In the genomic region with DNA sequence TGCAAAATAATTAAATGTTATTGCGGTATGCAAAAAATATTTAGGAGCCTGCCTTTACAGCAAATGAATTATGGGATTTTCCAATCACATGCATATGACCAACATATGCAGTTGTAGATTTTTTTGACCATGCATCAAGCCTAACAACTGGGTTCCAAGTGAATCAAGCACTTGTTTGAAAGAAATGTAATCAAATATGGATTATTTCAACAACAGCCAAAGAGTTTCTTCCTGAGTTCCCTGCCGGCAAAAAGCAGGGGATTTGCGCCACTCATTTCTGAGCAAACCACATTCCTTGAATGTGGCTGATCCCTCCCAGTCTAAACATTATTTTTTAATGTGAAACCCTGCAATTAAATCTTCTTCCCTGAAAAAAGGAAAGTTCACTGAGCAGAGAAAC, we compare ENCODE assay signal across 18 cellular contexts.
DNase-seq lines count a peak whose midpoint lies in the region; ATAC-seq, FAIRE-seq and TF ChIP-seq lines count a peak whose summit lies in the region.
"Had no signal": no experiment of that assay in that cellular context is flagged by ENCODE, and none has a peak within 500 bp of the region (broad histone marks: within the 10 kb centered on the region; RNA-seq: fewer than 3 reads in every experiment).

No MANE protein-coding gene starts in this region.

- no peak overlapping the region for H3K23ac ChIP-seq in H9 (ENCODE audit: insufficient read length, low read depth, low read length)

- H4K91ac ChIP-seq in H9 (ENCODE audit: insufficient read length, low read depth, low read length) = no peak overlapping the region

- H3K4me3 Mint-ChIP-seq in astrocyte (ENCODE audit: unreplicated experiment) = peak overlapping the region; percentile 3
- H3K4me3 Mint-ChIP-seq in neural progenitor cell = no peak overlapping the region
- H3K4me3 Mint-ChIP-seq in endothelial cell (ENCODE audit: unreplicated experiment) = no peak overlapping the region
- no peak overlapping the region for H3K4me3 Mint-ChIP-seq in H9
- H3K4me3 Mint-ChIP-seq: CD8-positive, alpha-beta T cell; HFFc6 had no signal

- H3K79me1 ChIP-seq in H9 (ENCODE audit: insufficient read depth, low read depth, low read length, poor library complexity, severe bottlenecking) = no peaks in the 10 kb centered on the region

- H3K18ac ChIP-seq in H9 (ENCODE audit: insufficient read length, low read depth, low read length) = no peak overlapping the region

- no peak overlapping the region for H3K14ac ChIP-seq in H9 (ENCODE audit: insufficient read depth, low read length)

- H2BK5ac ChIP-seq in H9 (ENCODE audit: insufficient read length, low read length) = no peak overlapping the region

- no peak overlapping the region for H2AK5ac ChIP-seq in H9 (ENCODE audit: insufficient read length, low read length)

- peaks cover 2% of the 10 kb centered on the region for H3K36me3 Mint-ChIP-seq in astrocyte (ENCODE audit: low read depth, unreplicated experiment)
- peaks cover 2% of the 10 kb centered on the region for H3K36me3 Mint-ChIP-seq in neural progenitor cell
- H3K36me3 Mint-ChIP-seq in endothelial cell (ENCODE audit: low read depth, unreplicated experiment) = peaks cover 3% of the 10 kb centered on the region
- peaks cover 11 to 29% (median 12%) of the 10 kb centered on the region in 3 experiments for H3K36me3 Mint-ChIP-seq in H9 (ENCODE audit: insufficient read depth in 1 of 3, low read depth in 3 of 3)
- H3K36me3 Mint-ChIP-seq: CD8-positive, alpha-beta T cell had no signal

- H2BK12ac ChIP-seq in H9 (ENCODE audit: insufficient read length, low read depth, low read length) = no peak overlapping the region

- H3K27me3 ChIP-seq in astrocyte (ENCODE audit: insufficient read depth, low read length) (no peaks in the 10 kb centered on the region), hepatocyte (no peaks in the 10 kb centered on the region), neural progenitor cell (no peaks in the 10 kb centered on the region), H9 (ENCODE audit: insufficient read depth, low read length) (no peaks in the 10 kb centered on the region)
- H3K27me3 ChIP-seq: BLaER1 treated with 17β-estradiol and CSF1 and Interleukin-3, amounts not matched to agents 10 nM and 100 nM had no signal

- no peak overlapping the region for H2BK120ac ChIP-seq in H9 (ENCODE audit: low read depth, low read length, poor library complexity, severe bottlenecking)

- no peak overlapping the region for H3K9ac ChIP-seq in astrocyte (ENCODE audit: low read length)
- H3K9ac ChIP-seq in neural progenitor cell = no peak overlapping the region
- no peak overlapping the region for H3K9ac ChIP-seq in H9 (ENCODE audit: extremely low read depth, insufficient read length, low read length)
- H3K9ac ChIP-seq: BLaER1 treated with 17β-estradiol and CSF1 and Interleukin-3, amounts not matched to agents 10 nM and 100 nM had no signal

- no peaks in the 10 kb centered on the region for H4K20me1 ChIP-seq in astrocyte (ENCODE audit: insufficient read depth, low read length)
- no peaks in the 10 kb centered on the region for H4K20me1 ChIP-seq in hepatocyte (ENCODE audit: insufficient read depth, poor library complexity, severe bottlenecking)
- no peaks in the 10 kb centered on the region for H4K20me1 ChIP-seq in neural progenitor cell (ENCODE audit: low read depth)
- H4K20me1 ChIP-seq in H9 (ENCODE audit: control insufficient read depth, insufficient read depth, insufficient read length) = no peaks in the 10 kb centered on the region
- H4K20me1 ChIP-seq: BLaER1 treated with 17β-estradiol and CSF1 and Interleukin-3, amounts not matched to agents 10 nM and 100 nM had no signal

- peak; percentile 30 for FAIRE-seq in GM12892 (lab: Jason Lieb, UNC)
- FAIRE-seq in astrocyte (lab: Jason Lieb, UNC) = no peak
- FAIRE-seq: GM12878, H54 had no signal

- H3K27ac Mint-ChIP-seq in astrocyte (ENCODE audit: unreplicated experiment) (no peak overlapping the region), neural progenitor cell (peak overlapping the region; percentile 92), endothelial cell (ENCODE audit: unreplicated experiment) (no peak overlapping the region), H9 (no peak overlapping the region)
- H3K27ac Mint-ChIP-seq: CD8-positive, alpha-beta T cell; HFFc6 had no signal

- no peak overlapping the region for H3K4me2 ChIP-seq in astrocyte (ENCODE audit: low read length)
- H3K4me2 ChIP-seq in hepatocyte = peak overlapping the region; percentile 11
- H3K4me2 ChIP-seq in neural progenitor cell = peak overlapping the region; percentile 18
- no peak overlapping the region for H3K4me2 ChIP-seq in H9 (ENCODE audit: insufficient read depth, insufficient read length, low read length)
- H3K4me2 ChIP-seq: BLaER1 treated with 17β-estradiol and CSF1 and Interleukin-3, amounts not matched to agents 10 nM and 100 nM had no signal

- H3K36me3 ChIP-seq in astrocyte (ENCODE audit: insufficient read depth, low read length) (no peaks in the 10 kb centered on the region), hepatocyte (replicated peaks; ENCODE audit: insufficient read depth, low read depth) (no peaks in the 10 kb centered on the region), neural progenitor cell (no peaks in the 10 kb centered on the region)
- H3K36me3 ChIP-seq: BLaER1 treated with 17β-estradiol and CSF1 and Interleukin-3, amounts not matched to agents 10 nM and 100 nM had no signal

- H3K4me3 ChIP-seq in astrocyte (ENCODE audit: insufficient read depth, low read depth, low read length) = no peak overlapping the region
- H3K4me3 ChIP-seq in hepatocyte = no peak overlapping the region
- H3K4me3 ChIP-seq in neural progenitor cell = no peak overlapping the region
- H3K4me3 ChIP-seq: BLaER1 treated with 17β-estradiol and CSF1 and Interleukin-3, amounts not matched to agents 10 nM and 100 nM; GM12878 had no signal

- ATAC-seq in HG02678 (IDR thresholded peaks at IDR 0.05; ENCODE audit: unreplicated experiment) = no peak
- ATAC-seq: CD8-positive, alpha-beta T cell; GM12878; HCT116 had no signal

- TF ChIP-seq CTCF in astrocyte (IDR thresholded peaks at IDR 0.05; ENCODE audit: insufficient read depth, low read depth, low read length) (no peak), hepatocyte (IDR thresholded peaks at IDR 0.05; ENCODE audit: poor library complexity) (no peak), neural progenitor cell (IDR thresholded peaks at IDR 0.05) (no peak), endothelial cell (IDR thresholded peaks at IDR 0.05; ENCODE audit: unreplicated experiment) (no peak), H9 (conservative IDR thresholded peaks at IDR 0.05) (no peak)

- H3K27ac ChIP-seq in astrocyte (ENCODE audit: low read depth, low read length) (no peak overlapping the region), hepatocyte (no peak overlapping the region), neural progenitor cell (no peak overlapping the region), H9 (ENCODE audit: insufficient read length, low read depth, low read length) (no peak overlapping the region)
- H3K27ac ChIP-seq: BLaER1 treated with 17β-estradiol and CSF1 and Interleukin-3, amounts not matched to agents 10 nM and 100 nM had no signal

- no peak overlapping the region for H2BK15ac ChIP-seq in H9 (ENCODE audit: low read depth, low read length)

- DNase-seq in GM12892 (ENCODE audit: insufficient read length) = no peak
- no peak for DNase-seq in astrocyte (ENCODE audit: low read depth)
- no peak for DNase-seq in hepatocyte (ENCODE audit: low spot score)
- DNase-seq in neural progenitor cell (ENCODE audit: low spot score) = no peak
- DNase-seq in endothelial cell (ENCODE audit: low spot score) = no peak
- DNase-seq in H9 = no peak
- no peak for DNase-seq in DMS53 (lab: John Stamatoyannopoulos, UW)
- DNase-seq: 8988T; Calu3; CD8-positive, alpha-beta T cell; DND-41; EL; HFFc6 had no signal

- H4K5ac ChIP-seq in H9 (ENCODE audit: insufficient read length, low read depth, low read length) = no peak overlapping the region

- peaks cover 1% of the 10 kb centered on the region for H3K4me1 Mint-ChIP-seq in astrocyte (ENCODE audit: low read depth, unreplicated experiment)
- H3K4me1 Mint-ChIP-seq in neural progenitor cell = peaks cover 43% of the 10 kb centered on the region
- H3K4me1 Mint-ChIP-seq in endothelial cell (ENCODE audit: unreplicated experiment) = no peaks in the 10 kb centered on the region
- H3K4me1 Mint-ChIP-seq in H9 = peaks cover 16% of the 10 kb centered on the region in 2 experiments

- no peak overlapping the region for H2BK20ac ChIP-seq in H9 (ENCODE audit: low read depth, low read length, poor library complexity, severe bottlenecking)

- no peak for TF ChIP-seq POLR2A in GM12892 (IDR thresholded peaks at IDR 0.05; ENCODE audit: low read depth, low read length)

- no peaks in the 10 kb centered on the region for H3K9me2 ChIP-seq in hepatocyte (replicated peaks; ENCODE audit: insufficient read depth)

- H3K79me2 ChIP-seq in astrocyte (ENCODE audit: insufficient read depth, low read length) (no peaks in the 10 kb centered on the region), hepatocyte (no peaks in the 10 kb centered on the region), neural progenitor cell (ENCODE audit: low read depth) (no peaks in the 10 kb centered on the region), H9 (ENCODE audit: insufficient read depth, low read length) (no peaks in the 10 kb centered on the region)

- H3K56ac ChIP-seq in H9 (ENCODE audit: insufficient read length, low read depth, low read length) = no peak overlapping the region

- no peaks in the 10 kb centered on the region for H3K9me3 ChIP-seq in astrocyte (ENCODE audit: insufficient read depth, low read depth, low read length)
- H3K9me3 ChIP-seq in hepatocyte (ENCODE audit: low read depth) = no peaks in the 10 kb centered on the region
- no peaks in the 10 kb centered on the region for H3K9me3 ChIP-seq in neural progenitor cell (ENCODE audit: low read depth)
- peaks cover 8% of the 10 kb centered on the region for H3K9me3 ChIP-seq in H9 (ENCODE audit: control insufficient read depth, low read depth, low read length)

- no peak overlapping the region for H4K8ac ChIP-seq in H9 (replicated peaks; ENCODE audit: insufficient read length, low read depth, low read length)

- H3K9me3 Mint-ChIP-seq in astrocyte (ENCODE audit: unreplicated experiment) (peaks cover 13% of the 10 kb centered on the region), neural progenitor cell (peaks cover 40% of the 10 kb centered on the region), endothelial cell (ENCODE audit: unreplicated experiment) (no peaks in the 10 kb centered on the region), H9 (peaks cover 23 to 32% of the 10 kb centered on the region in 2 experiments)

- H3T11ph ChIP-seq in H9 (ENCODE audit: low read length) = no peak overlapping the region

- no peak overlapping the region for H3K4ac ChIP-seq in H9 (ENCODE audit: low read depth, low read length)

- H3K27me3 Mint-ChIP-seq in astrocyte (ENCODE audit: low read depth, unreplicated experiment) (no peaks in the 10 kb centered on the region), neural progenitor cell (ENCODE audit: insufficient read depth, low read depth) (peaks cover 3% of the 10 kb centered on the region), endothelial cell (ENCODE audit: unreplicated experiment) (no peaks in the 10 kb centered on the region), H9 (ENCODE audit: low read depth) (peaks cover 2% of the 10 kb centered on the region; the same call in 1 of the 2 replicates)

- 62% methylated on average over 3 of the region's 3 CpGs for WGBS in hepatocyte (ENCODE audit: low lambda C conversion rate, missing lambda C conversion rate)
- WGBS in H9 (ENCODE audit: extremely low coverage, insufficient read length, low lambda C conversion rate) = no CpG with 5 or more reads among the region's 3 CpGs

- H3K4me1 ChIP-seq in astrocyte (ENCODE audit: insufficient read depth, low read length) = no peaks in the 10 kb centered on the region
- H3K4me1 ChIP-seq in hepatocyte (ENCODE audit: insufficient read depth) = peaks cover 5% of the 10 kb centered on the region
- peaks cover 35% of the 10 kb centered on the region for H3K4me1 ChIP-seq in neural progenitor cell
- peaks cover 3% of the 10 kb centered on the region; the same call in 1 of the 2 replicates for H3K4me1 ChIP-seq in H9 (ENCODE audit: insufficient read depth, low read length)
- H3K4me1 ChIP-seq: BLaER1 treated with 17β-estradiol and CSF1 and Interleukin-3, amounts not matched to agents 10 nM and 100 nM had no signal

- no peak overlapping the region for H2AFZ ChIP-seq in astrocyte (ENCODE audit: low read depth, low read length)
- H2AFZ ChIP-seq in hepatocyte = no peak overlapping the region
- peak overlapping the region; percentile 58 for H2AFZ ChIP-seq in neural progenitor cell (replicated peaks)
- no peak overlapping the region for H2AFZ ChIP-seq in H9 (ENCODE audit: low read length)

- peaks cover 15% of the 10 kb centered on the region for H3F3A ChIP-seq in neural progenitor cell (ENCODE audit: low read depth)

- no peaks in the 10 kb centered on the region for H3K23me2 ChIP-seq in H9 (ENCODE audit: insufficient read length, low read depth, low read length, poor library complexity, severe bottlenecking)

Comparison
In these comparisons a context has a peak if more than half of its experiments do, and no peak if none do; other contexts are left out.
1. H3K4me2 ChIP-seq: peak in hepatocyte (single experiment) and neural progenitor cell (single experiment); none in astrocyte (single experiment) and H9 (single experiment).